ENCODE assay signal across 8 cellular contexts in genomic region chr7:112462236-112462635, GRCh38. TPM values are rescaled to one million over a fixed set of nuclear protein-coding genes. Genes with fewer than 3 reads are reported as not detected.
DNase-seq lines count a peak whose midpoint lies in the region; ATAC-seq and TF ChIP-seq lines count a peak whose summit lies in the region.

No MANE protein-coding gene starts in this region.

- H3K27me3 Mint-ChIP-seq in naive thymus-derived CD4-positive, alpha-beta T cell = no peaks in the 10 kb centered on the region

- peaks cover 11% of the 10 kb centered on the region; the same call in 1 of the 2 replicates for H3K79me2 ChIP-seq in OCI-LY7 (ENCODE audit: insufficient read depth, low read depth, low read length)

- H3K27ac ChIP-seq in epithelial cell of prostate (peak overlapping the region; percentile 50), OCI-LY7 (ENCODE audit: low read depth, low read length, poor library complexity, severe bottlenecking) (no peak overlapping the region)
- no peak overlapping the region for H3K27ac ChIP-seq in naive thymus-derived CD4-positive, alpha-beta T cell (ENCODE audit: low read depth, low read length)

- peak overlapping the region in 1 of 9 donors; percentile 10 for H3K27ac Mint-ChIP-seq in naive thymus-derived CD4-positive, alpha-beta T cell

- H2AFZ ChIP-seq in OCI-LY7 (ENCODE audit: low read length) = no peak overlapping the region

- CTCF ChIA-PET in naive thymus-derived CD4-positive, alpha-beta T cell (lab: Charles Lee) = no interaction called here
- CTCF ChIA-PET in OCI-LY7 (lab: Charles Lee; ENCODE audit: unreplicated experiment) = interaction anchor here (1.0 kb wide), 1 partner anchor 10 kb away, joined by 3 read pairs; no protein-coding TSS in a partner anchor

- ATAC-seq in naive thymus-derived CD4-positive, alpha-beta T cell = peak; percentile 68
- no peak for ATAC-seq in activated CD4-positive, CD25-positive, alpha-beta regulatory T cell treated with anti-CD3 and anti-CD28 coated beads, Interleukin-2, amount 50 U/mL, for 24 hours
- ATAC-seq in GM18873 (IDR thresholded peaks at IDR 0.05; ENCODE audit: low FRiP score, unreplicated experiment) = no peak

- no peaks in the 10 kb centered on the region for H3K9me3 Mint-ChIP-seq in naive thymus-derived CD4-positive, alpha-beta T cell

- no peak overlapping the region for H3K4me3 Mint-ChIP-seq in naive thymus-derived CD4-positive, alpha-beta T cell

- H3K36me3 Mint-ChIP-seq in naive thymus-derived CD4-positive, alpha-beta T cell = peaks cover 8 to 60% (median 23%) of the 10 kb centered on the region in 5 donors

- TF ChIP-seq CTCF in OCI-LY7 (conservative IDR thresholded peaks at IDR 0.05; ENCODE audit: low read length) = no peak

- H3K4me1 ChIP-seq in naive thymus-derived CD4-positive, alpha-beta T cell (ENCODE audit: control insufficient read depth in 2 of 2, insufficient read depth in 2 of 2, low read length in 2 of 2) = no peaks in the 10 kb centered on the region
- no peaks in the 10 kb centered on the region for H3K4me1 ChIP-seq in OCI-LY7 (ENCODE audit: insufficient read depth, low read length, poor library complexity, severe bottlenecking)

- peaks cover 0 to 6% (median 0%) of the 10 kb centered on the region in 7 donors for H3K4me1 Mint-ChIP-seq in naive thymus-derived CD4-positive, alpha-beta T cell

- intact Hi-C loops in naive thymus-derived CD4-positive, alpha-beta T cell (cut with micrococcal nuclease) = no loop called here
- intact Hi-C loops in OCI-LY7 (cut with micrococcal nuclease; ENCODE audit: unreplicated experiment) = no loop called here

- peaks cover 3 to 46% (median 28%) of the 10 kb centered on the region in 3 experiments for H3K36me3 ChIP-seq in naive thymus-derived CD4-positive, alpha-beta T cell (ENCODE audit: control insufficient read depth in 2 of 3, insufficient read depth in 3 of 3, low read length in 3 of 3)
- H3K36me3 ChIP-seq in OCI-LY7 (ENCODE audit: insufficient read depth, low read length) = peaks cover 96% of the 10 kb centered on the region

- H3K4me3 ChIP-seq in naive thymus-derived CD4-positive, alpha-beta T cell (ENCODE audit: low read length) = no peak overlapping the region
- H3K4me3 ChIP-seq in OCI-LY7 (ENCODE audit: low read depth, low read length, poor library complexity, severe bottlenecking) = no peak overlapping the region

- peak; percentile 16 for DNase-seq in DMS79 (lab: John Stamatoyannopoulos, UW)
- DNase-seq in NCI-H226 = peak; percentile 82
- DNase-seq in epithelial cell of prostate (ENCODE audit: low read depth, low spot score) = peak; percentile 77
- DNase-seq in naive thymus-derived CD4-positive, alpha-beta T cell = no peak
- no peak for DNase-seq in NCI-H1930 (lab: John Stamatoyannopoulos, UW)
- DNase-seq in OCI-LY7 (ENCODE audit: low spot score) = no peak

- no peaks in the 10 kb centered on the region for H3K9me2 ChIP-seq in OCI-LY7 (ENCODE audit: insufficient read depth, low read length)

- BruUV-seq in OCI-LY7 (replicated peaks; lab: Mats Ljungman, UMichigan) = no TSS peak

- no peaks in the 10 kb centered on the region for H3K27me3 ChIP-seq in naive thymus-derived CD4-positive, alpha-beta T cell (ENCODE audit: control insufficient read depth in 2 of 2, insufficient read depth in 2 of 2, low read length in 2 of 2)

- POLR2A ChIA-PET in naive thymus-derived CD4-positive, alpha-beta T cell (lab: Charles Lee) = interaction anchor here (0.7 to 3.3 kb wide), 2 partner anchors 10 to 12 kb away, joined by 4 to 12 read pairs; partner anchors contain the start of gene IFRD1
- POLR2A ChIA-PET in OCI-LY7 (lab: Charles Lee) = interaction anchor here (0.8 to 9.9 kb wide), 3 partner anchors 10 to 42 kb away, joined by 3 to 81 read pairs (median 3); partner anchors contain the start of gene IFRD1

- peaks cover 18% of the 10 kb centered on the region; the same call in 1 of the 2 replicates for H4K20me1 ChIP-seq in OCI-LY7 (ENCODE audit: insufficient read depth, low read length)

- H3K9me3 ChIP-seq in naive thymus-derived CD4-positive, alpha-beta T cell (ENCODE audit: control insufficient read depth in 2 of 3, low read length in 3 of 3) = no peaks in the 10 kb centered on the region
- no peaks in the 10 kb centered on the region for H3K9me3 ChIP-seq in OCI-LY7 (ENCODE audit: low read length)

- no peak overlapping the region for H3K4me2 ChIP-seq in OCI-LY7 (ENCODE audit: low read length)

RNA-seq across cellular contexts. Expression of gene IFRD1, which starts 12.0 kb away (rescaled TPM):
- 100 to 1,000 TPM in 2 of 5 experiments, 10 to 100 TPM in 3; 32.2 to 250 (median 63.2) TPM for total RNA-seq in naive thymus-derived CD4-positive, alpha-beta T cell
- 10 to 100 TPM; 25.2 to 36.2 TPM for polyA plus RNA-seq in naive thymus-derived CD4-positive, alpha-beta T cell
- 49.1 and 54.9 TPM in 2 replicates for total RNA-seq in OCI-LY7 (2014; rRNA removed; shearing (Covaris generic))
- 65.6 and 82.2 TPM in 2 replicates for total RNA-seq in OCI-LY7 (2022)

RNA-seq across cellular contexts. Expression of gene LSMEM1, which starts 18.6 kb away (rescaled TPM):
- total RNA-seq in naive thymus-derived CD4-positive, alpha-beta T cell = 1 to 10 TPM; 1.2 to 3.7 (median 2.4) TPM
- under 1 TPM in 1 of 2 donors, not detected in 1; 0.67 TPM for polyA plus RNA-seq in naive thymus-derived CD4-positive, alpha-beta T cell
- 0.31 and 0.32 TPM in 2 replicates for total RNA-seq in OCI-LY7 (2014; rRNA removed; shearing (Covaris generic))
- 1.5 and 1.9 TPM in 2 replicates for total RNA-seq in OCI-LY7 (2022)

Comparison
In these comparisons a context has a peak if more than half of its experiments do, and no peak if none do; other contexts are left out.
1. DNase-seq: peak in DMS79 (single experiment), NCI-H226 (single experiment) and epithelial cell of prostate (single experiment); none in naive thymus-derived CD4-positive, alpha-beta T cell (0 of 9), NCI-H1930 (0 of 2) and OCI-LY7 (single experiment).